ENCODE assay signal across 21 cellular contexts in the genomic region with DNA sequence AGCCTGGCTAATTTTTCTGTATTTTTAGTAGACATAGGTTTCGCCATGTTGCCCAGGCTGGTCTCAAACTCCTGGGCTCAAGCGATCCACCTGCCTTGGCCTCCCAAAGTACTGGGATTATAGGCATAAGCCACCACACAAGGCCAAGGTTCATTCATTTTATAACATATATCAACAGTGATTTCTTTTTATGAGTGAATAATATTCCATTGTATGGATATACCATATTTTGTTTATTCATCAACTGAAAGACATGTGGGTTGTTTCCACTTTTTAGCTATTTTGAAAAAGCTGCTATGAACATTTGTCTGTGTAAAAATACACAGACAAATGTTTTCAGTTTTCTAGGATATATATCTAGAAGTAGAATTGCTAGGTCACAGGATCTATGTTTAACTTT.
DNase-seq lines count a peak whose midpoint lies in the region; ATAC-seq, FAIRE-seq and TF ChIP-seq lines count a peak whose summit lies in the region.
"Had no signal": no experiment of that assay in that cellular context is flagged by ENCODE, and none has a peak within 500 bp of the region (broad histone marks: within the 10 kb centered on the region; RNA-seq: fewer than 3 reads in every experiment).

No MANE protein-coding gene starts in this region.

- WGBS in H9 (ENCODE audit: extremely low coverage, insufficient read length, low lambda C conversion rate), result no CpG with 5 or more reads among the region's 2 CpGs

- no peak overlapping the region for H4K8ac ChIP-seq in H9 (replicated peaks; ENCODE audit: insufficient read length, low read depth, low read length)

- H2BK12ac ChIP-seq in H9 (ENCODE audit: insufficient read length, low read depth, low read length), result no peak overlapping the region

- no peak overlapping the region for H2BK120ac ChIP-seq in H9 (ENCODE audit: low read depth, low read length, poor library complexity, severe bottlenecking)

- no peak overlapping the region for H2AFZ ChIP-seq in H9 (ENCODE audit: low read length)

- H3K27me3 ChIP-seq in CD4-positive, CD25-positive, alpha-beta regulatory T cell (ENCODE audit: control insufficient read depth, insufficient read depth, low read length), result no peaks in the 10 kb centered on the region
- H3K27me3 ChIP-seq in RWPE2 (ENCODE audit: insufficient read depth, poor library complexity, severe bottlenecking) (no peaks in the 10 kb centered on the region), lower lobe of right lung (ENCODE audit: low read depth) (no peaks in the 10 kb centered on the region), H9 (ENCODE audit: insufficient read depth, low read length) (no peaks in the 10 kb centered on the region)
- H3K27me3 ChIP-seq: BE2C had no signal

- no peaks in the 10 kb centered on the region for H3K23me2 ChIP-seq in H9 (ENCODE audit: insufficient read length, low read depth, low read length, poor library complexity, severe bottlenecking)

- H3K79me1 ChIP-seq in H9 (ENCODE audit: insufficient read depth, low read depth, low read length, poor library complexity, severe bottlenecking), result peaks cover 3% of the 10 kb centered on the region

- no peak overlapping the region for H3K56ac ChIP-seq in H9 (ENCODE audit: insufficient read length, low read depth, low read length)

- no peak overlapping the region for H4K91ac ChIP-seq in H9 (ENCODE audit: insufficient read length, low read depth, low read length)

- no peak overlapping the region for H3K18ac ChIP-seq in H9 (ENCODE audit: insufficient read length, low read depth, low read length)

- TF ChIP-seq CTCF in RWPE2 (IDR thresholded peaks at IDR 0.05; ENCODE audit: poor library complexity, severe bottlenecking) (no peak), lower lobe of right lung (IDR thresholded peaks at IDR 0.05) (no peak), H9 (conservative IDR thresholded peaks at IDR 0.05) (no peak)

- H4K5ac ChIP-seq in H9 (ENCODE audit: insufficient read length, low read depth, low read length), result no peak overlapping the region

- H2BK20ac ChIP-seq in H9 (ENCODE audit: low read depth, low read length, poor library complexity, severe bottlenecking), result no peak overlapping the region

- H3K79me2 ChIP-seq in H9 (ENCODE audit: insufficient read depth, low read length), result no peaks in the 10 kb centered on the region

- peaks cover 21% of the 10 kb centered on the region for H3K36me3 Mint-ChIP-seq in T-helper 2 cell treated with Interferon-gamma antibody and Interleukin-4, amounts not matched to agents 5 μg/mL and 100 μg/mL, for 36 hours (ENCODE audit: low read depth)
- peaks cover 19% of the 10 kb centered on the region for H3K36me3 Mint-ChIP-seq in CD4-positive, CD25-positive, alpha-beta regulatory T cell
- peaks cover 9 to 22% (median 14%) of the 10 kb centered on the region in 3 experiments; a peak in 6 of 7 replicates for H3K36me3 Mint-ChIP-seq in H9 (ENCODE audit: insufficient read depth in 1 of 3, low read depth in 3 of 3)

- no peaks in the 10 kb centered on the region for H3K9me3 Mint-ChIP-seq in T-helper 2 cell treated with Interferon-gamma antibody and Interleukin-4, amounts not matched to agents 5 μg/mL and 100 μg/mL, for 36 hours
- H3K9me3 Mint-ChIP-seq in CD4-positive, CD25-positive, alpha-beta regulatory T cell, result no peaks in the 10 kb centered on the region
- H3K9me3 Mint-ChIP-seq in H9, result peaks cover 3 to 7% of the 10 kb centered on the region in 2 experiments; a peak in 3 of 5 replicates

- no peak overlapping the region for H3K9ac ChIP-seq in H9 (ENCODE audit: extremely low read depth, insufficient read length, low read length)

- no peaks in the 10 kb centered on the region for H3K9me3 ChIP-seq in CD4-positive, CD25-positive, alpha-beta regulatory T cell (ENCODE audit: control insufficient read depth in 2 of 2, low read length in 2 of 2)
- H3K9me3 ChIP-seq in RWPE2 (ENCODE audit: severe bottlenecking), result no peaks in the 10 kb centered on the region
- no peaks in the 10 kb centered on the region for H3K9me3 ChIP-seq in lower lobe of right lung
- H3K9me3 ChIP-seq in H9 (ENCODE audit: control insufficient read depth, low read depth, low read length), result no peaks in the 10 kb centered on the region
- H3K9me3 ChIP-seq: BE2C had no signal

- intact Hi-C loops in lower lobe of right lung (cut with DNase I), result no loop called here

- H3K27ac ChIP-seq in CD4-positive, CD25-positive, alpha-beta regulatory T cell (ENCODE audit: insufficient read depth, low read length, poor library complexity, severe bottlenecking), result peak overlapping the region; percentile 68
- H3K27ac ChIP-seq in RWPE2 (ENCODE audit: poor library complexity, severe bottlenecking) (peak overlapping the region; percentile 11), lower lobe of right lung (no peak overlapping the region), H9 (ENCODE audit: insufficient read length, low read depth, low read length) (no peak overlapping the region)

- ATAC-seq in CD4-positive, CD25-positive, alpha-beta regulatory T cell (ENCODE audit: low read depth in 2 of 2), result no peak
- ATAC-seq in RWPE2 (ENCODE audit: low read depth), result no peak
- no peak for ATAC-seq in lower lobe of right lung
- ATAC-seq: HCT116 had no signal

- no peak overlapping the region for H3K4ac ChIP-seq in H9 (ENCODE audit: low read depth, low read length)

- no peak overlapping the region for H2BK5ac ChIP-seq in H9 (ENCODE audit: insufficient read length, low read length)

- no peak overlapping the region for H3K4me3 Mint-ChIP-seq in T-helper 2 cell treated with Interferon-gamma antibody and Interleukin-4, amounts not matched to agents 5 μg/mL and 100 μg/mL, for 36 hours
- peak overlapping the region in 1 of 4 donors; percentile 31 for H3K4me3 Mint-ChIP-seq in CD4-positive, CD25-positive, alpha-beta regulatory T cell
- H3K4me3 Mint-ChIP-seq in H9, result no peak overlapping the region

- H3K23ac ChIP-seq in H9 (ENCODE audit: insufficient read length, low read depth, low read length), result no peak overlapping the region

- peaks cover 13% of the 10 kb centered on the region for H3K4me1 ChIP-seq in CD4-positive, CD25-positive, alpha-beta regulatory T cell (ENCODE audit: control insufficient read depth, insufficient read depth, low read length, poor library complexity, severe bottlenecking)
- peaks cover 16% of the 10 kb centered on the region for H3K4me1 ChIP-seq in RWPE2 (ENCODE audit: insufficient read depth, poor library complexity, severe bottlenecking)
- peaks cover 24% of the 10 kb centered on the region for H3K4me1 ChIP-seq in lower lobe of right lung
- H3K4me1 ChIP-seq in H9 (ENCODE audit: insufficient read depth, low read length), result peaks cover 3% of the 10 kb centered on the region; the same call in 1 of the 2 replicates
- H3K4me1 ChIP-seq: BE2C had no signal

- no peak overlapping the region for H3T11ph ChIP-seq in H9 (ENCODE audit: low read length)

- peaks cover 3% of the 10 kb centered on the region for H3K36me3 ChIP-seq in CD4-positive, CD25-positive, alpha-beta regulatory T cell (ENCODE audit: control insufficient read depth, insufficient read depth, low read length)
- H3K36me3 ChIP-seq in RWPE2 (ENCODE audit: low read depth) (peaks cover 9% of the 10 kb centered on the region), lower lobe of right lung (no peaks in the 10 kb centered on the region)
- H3K36me3 ChIP-seq: BE2C had no signal

- no peak overlapping the region for H3K4me2 ChIP-seq in H9 (ENCODE audit: insufficient read depth, insufficient read length, low read length)

- peak overlapping the region; percentile 31 for H3K27ac Mint-ChIP-seq in T-helper 2 cell treated with Interferon-gamma antibody and Interleukin-4, amounts not matched to agents 5 μg/mL and 100 μg/mL, for 36 hours
- peak overlapping the region in 2 of 3 donors; percentile 53 to 94 for H3K27ac Mint-ChIP-seq in CD4-positive, CD25-positive, alpha-beta regulatory T cell
- no peak overlapping the region for H3K27ac Mint-ChIP-seq in H9

- no peak overlapping the region for H3K14ac ChIP-seq in H9 (ENCODE audit: insufficient read depth, low read length)

- H3K4me3 ChIP-seq in CD4-positive, CD25-positive, alpha-beta regulatory T cell (ENCODE audit: low read depth, low read length), result no peak overlapping the region
- H3K4me3 ChIP-seq in RWPE2 (ENCODE audit: severe bottlenecking) (no peak overlapping the region), lower lobe of right lung (no peak overlapping the region)

- no peaks in the 10 kb centered on the region for H4K20me1 ChIP-seq in H9 (ENCODE audit: control insufficient read depth, insufficient read depth, insufficient read length)

- H3K4me1 Mint-ChIP-seq in T-helper 2 cell treated with Interferon-gamma antibody and Interleukin-4, amounts not matched to agents 5 μg/mL and 100 μg/mL, for 36 hours (ENCODE audit: low read depth), result peaks cover 21% of the 10 kb centered on the region
- H3K4me1 Mint-ChIP-seq in CD4-positive, CD25-positive, alpha-beta regulatory T cell, result peaks cover 19 to 46% (median 34%) of the 10 kb centered on the region in 4 donors
- peaks cover 15 to 19% of the 10 kb centered on the region in 2 experiments for H3K4me1 Mint-ChIP-seq in H9

- no peak for DNase-seq in T-helper 2 cell treated with Interferon-gamma antibody and Interleukin-4, amounts not matched to agents 5 μg/mL and 100 μg/mL, for 36 hours (ENCODE audit: low spot score)
- DNase-seq in T-helper 2 cell (no peak), RWPE2 (ENCODE audit: low spot score) (no peak), lower lobe of right lung (no peak), urothelium cell line (ENCODE audit: low spot score) (no peak), H9 (no peak)
- DNase-seq in CD4-positive, CD25-positive, alpha-beta regulatory T cell, result no peak
- DNase-seq: 8988T, BE2C, DMS 273 treated with DMSO at 0.1 percent for 48 hours, GDM1, NCI-H1048, NCI-H146, NCI-H2081, NCI-H510A, NCI-H774, RPMI8226 had no signal

- no peak overlapping the region for H2AK5ac ChIP-seq in H9 (ENCODE audit: insufficient read length, low read length)

- no peak overlapping the region for H2BK15ac ChIP-seq in H9 (ENCODE audit: low read depth, low read length)

- H3K27me3 Mint-ChIP-seq in T-helper 2 cell treated with Interferon-gamma antibody and Interleukin-4, amounts not matched to agents 5 μg/mL and 100 μg/mL, for 36 hours (ENCODE audit: low read depth), result no peaks in the 10 kb centered on the region
- no peaks in the 10 kb centered on the region for H3K27me3 Mint-ChIP-seq in CD4-positive, CD25-positive, alpha-beta regulatory T cell
- no peaks in the 10 kb centered on the region for H3K27me3 Mint-ChIP-seq in H9 (ENCODE audit: low read depth)

- peak; percentile 49 for FAIRE-seq in colon (lab: Jason Lieb, UNC)
- FAIRE-seq in urothelium cell line (lab: Jason Lieb, UNC), result no peak
- FAIRE-seq: GM12891, GM18507 had no signal

Comparison
In these comparisons a context has a peak if more than half of its experiments do, and no peak if none do; other contexts are left out.
1. H3K27ac Mint-ChIP-seq: peak in T-helper 2 cell treated with Interferon-gamma antibody and Interleukin-4, amounts not matched to agents 5 μg/mL and 100 μg/mL, for 36 hours (single experiment) and CD4-positive, CD25-positive, alpha-beta regulatory T cell (2 of 3); none in H9 (0 of 3).
2. H3K27ac ChIP-seq: peak in CD4-positive, CD25-positive, alpha-beta regulatory T cell (single experiment) and RWPE2 (single experiment); none in lower lobe of right lung (single experiment) and H9 (single experiment).